In the genomic region with DNA sequence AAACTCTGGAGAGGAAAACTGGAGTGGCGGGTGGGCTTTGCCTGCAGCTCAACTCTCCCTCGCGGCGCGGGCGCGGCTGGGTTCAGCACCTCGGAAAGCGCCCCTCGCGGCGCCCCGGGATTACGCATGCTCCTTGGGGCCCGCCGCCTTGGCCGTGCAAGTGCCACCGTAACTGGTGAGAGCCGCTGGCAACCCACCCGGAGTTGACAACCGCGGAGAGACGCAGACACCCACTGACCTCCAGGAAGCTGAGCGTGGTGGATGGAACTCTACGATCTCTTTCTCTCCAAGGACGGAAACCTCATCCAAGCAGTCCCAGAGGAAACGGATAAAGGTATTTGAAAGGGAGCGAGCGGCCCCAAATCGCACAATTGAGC, we compare ENCODE assay signal across 7 cellular contexts. TPM values are rescaled to one million over a fixed set of nuclear protein-coding genes. Genes with fewer than 3 reads are reported as not detected.
A peak's percentile ranks its signal among the peaks of the same experiment; 100 is the strongest.
DNase-seq lines count a peak whose midpoint lies in the region; ATAC-seq and TF ChIP-seq lines count a peak whose summit lies in the region.

No MANE protein-coding gene starts in this region.

- peak; percentile 83 for DNase-seq in GM13977 (ENCODE audit: low spot score)
- peak; percentile 50 to 53 for DNase-seq in Kasumi-1 (lab: John Stamatoyannopoulos, UW)
- DNase-seq in activated CD8-positive, alpha-beta T cell treated with anti-CD3 and anti-CD28 coated beads, Interleukin-2, amount 10 ng/mL, durations not matched to agents 7 days and 5 days = peak; percentile 65
- peak; percentile 49 for DNase-seq in fibroblast of gingiva (ENCODE audit: low read depth)
- peak; percentile 10 to 59 (median 20) for DNase-seq in naive thymus-derived CD4-positive, alpha-beta T cell
- DNase-seq in tibial artery = peak; percentile 28 to 69

- no peaks in the 10 kb centered on the region for H3K36me3 Mint-ChIP-seq in activated CD8-positive, alpha-beta T cell treated with anti-CD3 and anti-CD28 coated beads, Interleukin-2, amount 10 ng/mL, durations not matched to agents 7 days and 5 days (ENCODE audit: low read depth)
- no peaks in the 10 kb centered on the region for H3K36me3 Mint-ChIP-seq in naive thymus-derived CD4-positive, alpha-beta T cell

- H3K4me3 ChIP-seq in naive thymus-derived CD4-positive, alpha-beta T cell (ENCODE audit: low read length) = no peak overlapping the region
- peak overlapping the region; percentile 28 to 45 for H3K4me3 ChIP-seq in tibial artery

- peak; percentile 82 for ATAC-seq in activated CD8-positive, alpha-beta T cell treated with anti-CD3 and anti-CD28 coated beads, Interleukin-2, amount 10 ng/mL, durations not matched to agents 7 days and 5 days
- ATAC-seq in naive thymus-derived CD4-positive, alpha-beta T cell = peak; percentile 54
- ATAC-seq in HG03469 (IDR thresholded peaks at IDR 0.05; ENCODE audit: unreplicated experiment) = no peak

- peaks cover 0 to 10% of the 10 kb centered on the region in 2 donors for H3K27me3 ChIP-seq in naive thymus-derived CD4-positive, alpha-beta T cell (ENCODE audit: control insufficient read depth in 2 of 2, insufficient read depth in 2 of 2, low read length in 2 of 2)
- H3K27me3 ChIP-seq in tibial artery = peaks cover 0 to 43% of the 10 kb centered on the region in 2 donors

- no peak overlapping the region for H3K27ac Mint-ChIP-seq in activated CD8-positive, alpha-beta T cell treated with anti-CD3 and anti-CD28 coated beads, Interleukin-2, amount 10 ng/mL, durations not matched to agents 7 days and 5 days
- H3K27ac Mint-ChIP-seq in naive thymus-derived CD4-positive, alpha-beta T cell = peak overlapping the region in 1 of 9 donors; percentile 50

- CTCF ChIA-PET in activated CD8-positive, alpha-beta T cell treated with anti-CD3 and anti-CD28 coated beads, Interleukin-2, amount 10 ng/mL, durations not matched to agents 7 days and 5 days (lab: Charles Lee) = interaction anchor here (1.2 to 3.2 kb wide), 12 partner anchors 10 to 500 kb away, joined by 3 to 31 read pairs (median 6); no protein-coding TSS in a partner anchor
- CTCF ChIA-PET in naive thymus-derived CD4-positive, alpha-beta T cell (lab: Charles Lee) = interaction anchor here (1.9 to 3.4 kb wide), 3 partner anchors 34 to 500 kb away, joined by 6 to 17 read pairs (median 14); no protein-coding TSS in a partner anchor

- no peaks in the 10 kb centered on the region for H3K4me1 ChIP-seq in naive thymus-derived CD4-positive, alpha-beta T cell (ENCODE audit: control insufficient read depth in 2 of 2, insufficient read depth in 2 of 2, low read length in 2 of 2)
- peaks cover 0 to 21% (median 19%) of the 10 kb centered on the region in 4 donors for H3K4me1 ChIP-seq in tibial artery

- peaks cover 53% of the 10 kb centered on the region for H3K27me3 Mint-ChIP-seq in activated CD8-positive, alpha-beta T cell treated with anti-CD3 and anti-CD28 coated beads, Interleukin-2, amount 10 ng/mL, durations not matched to agents 7 days and 5 days (ENCODE audit: low read depth)
- H3K27me3 Mint-ChIP-seq in naive thymus-derived CD4-positive, alpha-beta T cell = peaks cover 64 to 81% (median 65%) of the 10 kb centered on the region in 5 donors

- no peaks in the 10 kb centered on the region for H3K9me3 Mint-ChIP-seq in activated CD8-positive, alpha-beta T cell treated with anti-CD3 and anti-CD28 coated beads, Interleukin-2, amount 10 ng/mL, durations not matched to agents 7 days and 5 days (ENCODE audit: insufficient read depth)
- H3K9me3 Mint-ChIP-seq in naive thymus-derived CD4-positive, alpha-beta T cell = peaks cover 0 to 3% (median 0%) of the 10 kb centered on the region in 11 donors

- intact Hi-C loops in naive thymus-derived CD4-positive, alpha-beta T cell (cut with micrococcal nuclease) = loop anchor here (10.0 kb wide), 2 partner anchors 201 to 1221 kb away; partner anchors contain the start of gene NPR3 (in 1 of the 2)
- intact Hi-C loops in tibial artery (cut with DNase I; ENCODE audit: low total_unique reads) = loop anchor here (10.0 kb wide), 1 partner anchor 501 kb away; no protein-coding TSS in a partner anchor

- H3K4me1 Mint-ChIP-seq in activated CD8-positive, alpha-beta T cell treated with anti-CD3 and anti-CD28 coated beads, Interleukin-2, amount 10 ng/mL, durations not matched to agents 7 days and 5 days (ENCODE audit: low read depth) = no peaks in the 10 kb centered on the region
- H3K4me1 Mint-ChIP-seq in naive thymus-derived CD4-positive, alpha-beta T cell = peaks cover 0 to 4% (median 0%) of the 10 kb centered on the region in 7 donors

- no peaks in the 10 kb centered on the region for H3K9me3 ChIP-seq in naive thymus-derived CD4-positive, alpha-beta T cell (ENCODE audit: control insufficient read depth in 2 of 3, low read length in 3 of 3)
- H3K9me3 ChIP-seq in tibial artery = no peaks in the 10 kb centered on the region

- TF ChIP-seq CTCF in GM13977 (IDR thresholded peaks at IDR 0.05; ENCODE audit: extremely low read depth, insufficient read depth, missing control alignments) = no peak
- TF ChIP-seq CTCF in tibial artery (IDR thresholded peaks at IDR 0.05) = peak; percentile 26 to 35

- POLR2A ChIA-PET in activated CD8-positive, alpha-beta T cell treated with anti-CD3 and anti-CD28 coated beads, Interleukin-2, amount 10 ng/mL, durations not matched to agents 7 days and 5 days (lab: Charles Lee) = no interaction called here
- POLR2A ChIA-PET in naive thymus-derived CD4-positive, alpha-beta T cell (lab: Charles Lee) = no interaction called here

- no peak overlapping the region for H3K27ac ChIP-seq in naive thymus-derived CD4-positive, alpha-beta T cell (ENCODE audit: low read depth, low read length)
- H3K27ac ChIP-seq in tibial artery = no peak overlapping the region

- H3K4me3 Mint-ChIP-seq in activated CD8-positive, alpha-beta T cell treated with anti-CD3 and anti-CD28 coated beads, Interleukin-2, amount 10 ng/mL, durations not matched to agents 7 days and 5 days = no peak overlapping the region
- H3K4me3 Mint-ChIP-seq in naive thymus-derived CD4-positive, alpha-beta T cell = peak overlapping the region in 5 of 10 donors; percentile 38 to 53 (median 46)

- no peaks in the 10 kb centered on the region for H3K36me3 ChIP-seq in naive thymus-derived CD4-positive, alpha-beta T cell (ENCODE audit: control insufficient read depth in 2 of 3, insufficient read depth in 3 of 3, low read length in 3 of 3)
- H3K36me3 ChIP-seq in tibial artery = no peaks in the 10 kb centered on the region

- in situ Hi-C loops in GM13977 (cut with MboI; ENCODE audit: low pct_unique_long_range_greater_than_20kb, low sequenced_read_pairs, unreplicated experiment) = no loop called here

RNA-seq across cellular contexts. Expression of gene RXFP3, which starts 0.2 kb away (rescaled TPM):
- not detected for total RNA-seq in activated CD8-positive, alpha-beta T cell treated with anti-CD3 and anti-CD28 coated beads, Interleukin-2, amount 10 ng/mL, durations not matched to agents 7 days and 5 days
- total RNA-seq in naive thymus-derived CD4-positive, alpha-beta T cell = not detected
- polyA plus RNA-seq in naive thymus-derived CD4-positive, alpha-beta T cell = not detected

RNA-seq across cellular contexts. Expression of gene ADAMTS12, which starts 44.2 kb away (rescaled TPM):
- total RNA-seq in activated CD8-positive, alpha-beta T cell treated with anti-CD3 and anti-CD28 coated beads, Interleukin-2, amount 10 ng/mL, durations not matched to agents 7 days and 5 days = not detected
- not detected for total RNA-seq in naive thymus-derived CD4-positive, alpha-beta T cell
- not detected for polyA plus RNA-seq in naive thymus-derived CD4-positive, alpha-beta T cell

RNA-seq across cellular contexts. Expression of gene SLC45A2, which starts 48.5 kb away (rescaled TPM):
- total RNA-seq in activated CD8-positive, alpha-beta T cell treated with anti-CD3 and anti-CD28 coated beads, Interleukin-2, amount 10 ng/mL, durations not matched to agents 7 days and 5 days = under 1 TPM in 1 of 2 experiments, not detected in 1; 0.34 TPM
- under 1 TPM in 2 of 5 experiments, not detected in 3; 0.17 to 0.40 TPM for total RNA-seq in naive thymus-derived CD4-positive, alpha-beta T cell
- polyA plus RNA-seq in naive thymus-derived CD4-positive, alpha-beta T cell = not detected

Comparison
In these comparisons a context has a peak if more than half of its experiments do, and no peak if none do; other contexts are left out.
1. DNase-seq: peak in every context shown above with its lines; median percentile 83 in GM13977; 65 in activated CD8-positive, alpha-beta T cell treated with anti-CD3 and anti-CD28 coated beads, Interleukin-2, amount 10 ng/mL, durations not matched to agents 7 days and 5 days; 52 in Kasumi-1; 49 in fibroblast of gingiva; 48 in tibial artery; 20 in naive thymus-derived CD4-positive, alpha-beta T cell.